In genomic region chr12:76410371-76410770, GRCh38 we compare ENCODE assay signal across 36 cellular contexts.
"Had no signal": no experiment of that assay in that cellular context is flagged by ENCODE, and none has a peak within 500 bp of the region (broad histone marks: within the 10 kb centered on the region; RNA-seq: fewer than 3 reads in every experiment).

No MANE protein-coding gene starts in this region.

- H3K9me3 ChIP-seq: ascending aorta had no signal

- DNase-seq: activated B cell treated with CpG ODN at 0.5 μM for 24 hours; activated CD4-positive, alpha-beta memory T cell treated with anti-CD3 and anti-CD28 coated beads, Interleukin-2, amount 10 ng/mL, durations not matched to agents 7 days and 5 days; activated CD4-positive, alpha-beta T cell treated with anti-CD3 and anti-CD28 coated beads for 4 hours; activated CD4-positive, alpha-beta T cell treated with anti-CD3 and anti-CD28 coated beads, Interleukin-2, amount 10 ng/mL, durations not matched to agents 7 days and 5 days; activated CD4-positive, alpha-beta T cell treated with anti-CD3 and anti-CD28 coated beads, Interleukin-2, amount 50 U/mL, for 48 hours; activated CD4-positive, CD25-positive, alpha-beta regulatory T cell treated with anti-CD3 and anti-CD28 coated beads, Interleukin-2, amount 50 U/mL, for 72 hours; activated CD8-positive, alpha-beta memory T cell treated with anti-CD3 and anti-CD28 coated beads for 24 hours; activated CD8-positive, alpha-beta memory T cell treated with anti-CD3 and anti-CD28 coated beads, Interleukin-2, amount 10 ng/mL, durations not matched to agents 7 days and 5 days; activated CD8-positive, alpha-beta memory T cell treated with anti-CD3 and anti-CD28 coated beads, Interleukin-2, amount 50 U/mL, for 48 hours; activated CD8-positive, alpha-beta T cell treated with anti-CD3 and anti-CD28 coated beads, Interleukin-2, amount 10 ng/mL, durations not matched to agents 7 days and 5 days; activated effector memory CD4-positive, alpha-beta T cell treated with Interleukin-2 at 50 U/mL for 16 hours; activated gamma-delta T cell; activated naive CD4-positive, alpha-beta T cell treated with anti-CD3 and anti-CD28 coated beads, Interleukin-2, amount 10 ng/mL, durations not matched to agents 7 days and 5 days; activated naive CD4-positive, alpha-beta T cell treated with Interleukin-2 at 50 U/mL for 16 hours; activated naive CD8-positive, alpha-beta T cell treated with anti-CD3 and anti-CD28 coated beads, Interleukin-2, amount 10 ng/mL, durations not matched to agents 7 days and 5 days; activated naive CD8-positive, alpha-beta T cell treated with anti-CD3 and anti-CD28 coated beads, Interleukin-2, amount 50 U/mL, for 24 hours; activated T-cell treated with anti-CD3 and anti-CD28 coated beads, Interleukin-2, amount 50 U/mL, for 24 hours; activated T-cell treated with anti-CD3 and anti-CD28 coated beads, Interleukin-2, amount 50 U/mL, for 48 hours; amygdala; anterior cingulate cortex; caudate nucleus; cerebellar nuclear complex; T-helper 2 cell; T-helper 9 cell had no signal

- H3K27ac ChIP-seq: ascending aorta, VCaP had no signal

- H3K4me1 ChIP-seq: ascending aorta had no signal

- H3K36me3 ChIP-seq: cardiac muscle cell had no signal

- H3K27ac Mint-ChIP-seq: activated B cell treated with CpG ODN at 0.5 μM for 24 hours; activated CD4-positive, alpha-beta memory T cell treated with anti-CD3 and anti-CD28 coated beads, Interleukin-2, amount 10 ng/mL, durations not matched to agents 7 days and 5 days; activated CD4-positive, alpha-beta T cell treated with anti-CD3 and anti-CD28 coated beads, Interleukin-2, amount 10 ng/mL, durations not matched to agents 7 days and 5 days; activated CD8-positive, alpha-beta T cell treated with anti-CD3 and anti-CD28 coated beads, Interleukin-2, amount 10 ng/mL, durations not matched to agents 7 days and 5 days; activated naive CD4-positive, alpha-beta T cell treated with anti-CD3 and anti-CD28 coated beads, Interleukin-2, amount 10 ng/mL, durations not matched to agents 7 days and 5 days; activated naive CD8-positive, alpha-beta T cell treated with anti-CD3 and anti-CD28 coated beads, Interleukin-2, amount 10 ng/mL, durations not matched to agents 7 days and 5 days; activated naive CD8-positive, alpha-beta T cell treated with anti-CD3 and anti-CD28 coated beads, Interleukin-2, amount 50 U/mL, for 24 hours; activated T-cell treated with anti-CD3 and anti-CD28 coated beads, Interleukin-2, amount 50 U/mL, for 24 hours; activated T-helper 2 cell treated with anti-CD3 and anti-CD28 coated beads, Interferon-gamma antibody, Interleukin-2, Interleukin-4, amounts not matched to agents 10 μg/mL and 5 μg/mL and 100 μg/mL, durations not matched to agents 14 hours and 24 hours and 36 hours; T-helper 1 cell treated with Interleukin-12 subunit alpha and Interleukin-12 subunit beta and Interleukin-4 antibody, amounts not matched to agents 30 μg/mL and 1 μg/mL, for 36 hours; T-helper 2 cell treated with Interferon-gamma antibody and Interleukin-4, amounts not matched to agents 5 μg/mL and 100 μg/mL, for 36 hours had no signal

- H3K9me3 Mint-ChIP-seq: activated B cell treated with CpG ODN at 0.5 μM for 24 hours; activated CD4-positive, alpha-beta memory T cell treated with anti-CD3 and anti-CD28 coated beads, Interleukin-2, amount 10 ng/mL, durations not matched to agents 7 days and 5 days; activated CD4-positive, alpha-beta T cell treated with anti-CD3 and anti-CD28 coated beads, Interleukin-2, amount 10 ng/mL, durations not matched to agents 7 days and 5 days; activated naive CD4-positive, alpha-beta T cell treated with anti-CD3 and anti-CD28 coated beads, Interleukin-2, amount 10 ng/mL, durations not matched to agents 7 days and 5 days; activated naive CD4-positive, alpha-beta T cell treated with anti-CD3 and anti-CD28 coated beads, Interleukin-2, amount 50 U/mL, for 24 hours; activated naive CD8-positive, alpha-beta T cell treated with anti-CD3 and anti-CD28 coated beads, Interleukin-2, amount 10 ng/mL, durations not matched to agents 7 days and 5 days; activated naive CD8-positive, alpha-beta T cell treated with anti-CD3 and anti-CD28 coated beads, Interleukin-2, amount 50 U/mL, for 24 hours; activated T-cell treated with anti-CD3 and anti-CD28 coated beads, Interleukin-2, amount 50 U/mL, for 24 hours; activated T-helper 2 cell treated with anti-CD3 and anti-CD28 coated beads, Interferon-gamma antibody, Interleukin-2, Interleukin-4, amounts not matched to agents 10 μg/mL and 5 μg/mL and 100 μg/mL, durations not matched to agents 14 hours and 24 hours and 36 hours; brain; central memory CD8-positive, alpha-beta T cell; T-helper 1 cell treated with Interleukin-12 subunit alpha and Interleukin-12 subunit beta and Interleukin-4 antibody, amounts not matched to agents 30 μg/mL and 1 μg/mL, for 36 hours had no signal

- H3K4me3 ChIP-seq: ascending aorta, cardiac muscle cell had no signal

- H3K27me3 Mint-ChIP-seq: activated B cell treated with CpG ODN at 0.5 μM for 24 hours; activated CD4-positive, alpha-beta memory T cell treated with anti-CD3 and anti-CD28 coated beads, Interleukin-2, amount 10 ng/mL, durations not matched to agents 7 days and 5 days; activated CD4-positive, alpha-beta T cell treated with anti-CD3 and anti-CD28 coated beads, Interleukin-2, amount 10 ng/mL, durations not matched to agents 7 days and 5 days; activated CD8-positive, alpha-beta memory T cell treated with anti-CD3 and anti-CD28 coated beads, Interleukin-2, amount 10 ng/mL, durations not matched to agents 7 days and 5 days; activated naive CD4-positive, alpha-beta T cell treated with anti-CD3 and anti-CD28 coated beads, Interleukin-2, amount 10 ng/mL, durations not matched to agents 7 days and 5 days; activated naive CD4-positive, alpha-beta T cell treated with anti-CD3 and anti-CD28 coated beads, Interleukin-2, amount 50 U/mL, for 24 hours; activated naive CD8-positive, alpha-beta T cell; activated naive CD8-positive, alpha-beta T cell treated with anti-CD3 and anti-CD28 coated beads, Interleukin-2, amount 10 ng/mL, durations not matched to agents 7 days and 5 days; activated naive CD8-positive, alpha-beta T cell treated with anti-CD3 and anti-CD28 coated beads, Interleukin-2, amount 50 U/mL, for 24 hours; activated T-cell treated with anti-CD3 and anti-CD28 coated beads, Interleukin-2, amount 50 U/mL, for 24 hours; brain; central memory CD8-positive, alpha-beta T cell had no signal

- FAIRE-seq: bronchial epithelial cell, TTC549 had no signal

- H3K27me3 ChIP-seq: ascending aorta, cardiac muscle cell had no signal

- H3K4me3 Mint-ChIP-seq: activated B cell treated with CpG ODN at 0.5 μM for 24 hours; activated CD4-positive, alpha-beta memory T cell treated with anti-CD3 and anti-CD28 coated beads, Interleukin-2, amount 10 ng/mL, durations not matched to agents 7 days and 5 days; activated CD4-positive, alpha-beta T cell treated with anti-CD3 and anti-CD28 coated beads, Interleukin-2, amount 10 ng/mL, durations not matched to agents 7 days and 5 days; activated CD8-positive, alpha-beta memory T cell treated with anti-CD3 and anti-CD28 coated beads, Interleukin-2, amount 10 ng/mL, durations not matched to agents 7 days and 5 days; activated CD8-positive, alpha-beta T cell treated with anti-CD3 and anti-CD28 coated beads, Interleukin-2, amount 10 ng/mL, durations not matched to agents 7 days and 5 days; activated naive CD4-positive, alpha-beta T cell treated with anti-CD3 and anti-CD28 coated beads, Interleukin-2, amount 10 ng/mL, durations not matched to agents 7 days and 5 days; activated naive CD4-positive, alpha-beta T cell treated with anti-CD3 and anti-CD28 coated beads, Interleukin-2, amount 50 U/mL, for 24 hours; activated naive CD8-positive, alpha-beta T cell; activated naive CD8-positive, alpha-beta T cell treated with anti-CD3 and anti-CD28 coated beads, Interleukin-2, amount 10 ng/mL, durations not matched to agents 7 days and 5 days; activated naive CD8-positive, alpha-beta T cell treated with anti-CD3 and anti-CD28 coated beads, Interleukin-2, amount 50 U/mL, for 24 hours; activated T-cell treated with anti-CD3 and anti-CD28 coated beads, Interleukin-2, amount 50 U/mL, for 24 hours; brain; central memory CD8-positive, alpha-beta T cell; T-helper 1 cell treated with Interleukin-12 subunit alpha and Interleukin-12 subunit beta and Interleukin-4 antibody, amounts not matched to agents 30 μg/mL and 1 μg/mL, for 36 hours; T-helper 2 cell treated with Interferon-gamma antibody and Interleukin-4, amounts not matched to agents 5 μg/mL and 100 μg/mL, for 36 hours had no signal

- ATAC-seq: activated CD8-positive, alpha-beta memory T cell treated with anti-CD3 and anti-CD28 coated beads, Interleukin-2, amount 10 ng/mL, durations not matched to agents 7 days and 5 days; activated CD8-positive, alpha-beta T cell treated with anti-CD3 and anti-CD28 coated beads, Interleukin-2, amount 10 ng/mL, durations not matched to agents 7 days and 5 days; activated naive CD8-positive, alpha-beta T cell treated with anti-CD3 and anti-CD28 coated beads, Interleukin-2, amount 50 U/mL, for 24 hours had no signal

- H3K4me1 Mint-ChIP-seq: activated naive CD4-positive, alpha-beta T cell treated with anti-CD3 and anti-CD28 coated beads, Interleukin-2, amount 10 ng/mL, durations not matched to agents 7 days and 5 days had no signal
